ENCODE assay signal across 2 cellular contexts in the genomic region with DNA sequence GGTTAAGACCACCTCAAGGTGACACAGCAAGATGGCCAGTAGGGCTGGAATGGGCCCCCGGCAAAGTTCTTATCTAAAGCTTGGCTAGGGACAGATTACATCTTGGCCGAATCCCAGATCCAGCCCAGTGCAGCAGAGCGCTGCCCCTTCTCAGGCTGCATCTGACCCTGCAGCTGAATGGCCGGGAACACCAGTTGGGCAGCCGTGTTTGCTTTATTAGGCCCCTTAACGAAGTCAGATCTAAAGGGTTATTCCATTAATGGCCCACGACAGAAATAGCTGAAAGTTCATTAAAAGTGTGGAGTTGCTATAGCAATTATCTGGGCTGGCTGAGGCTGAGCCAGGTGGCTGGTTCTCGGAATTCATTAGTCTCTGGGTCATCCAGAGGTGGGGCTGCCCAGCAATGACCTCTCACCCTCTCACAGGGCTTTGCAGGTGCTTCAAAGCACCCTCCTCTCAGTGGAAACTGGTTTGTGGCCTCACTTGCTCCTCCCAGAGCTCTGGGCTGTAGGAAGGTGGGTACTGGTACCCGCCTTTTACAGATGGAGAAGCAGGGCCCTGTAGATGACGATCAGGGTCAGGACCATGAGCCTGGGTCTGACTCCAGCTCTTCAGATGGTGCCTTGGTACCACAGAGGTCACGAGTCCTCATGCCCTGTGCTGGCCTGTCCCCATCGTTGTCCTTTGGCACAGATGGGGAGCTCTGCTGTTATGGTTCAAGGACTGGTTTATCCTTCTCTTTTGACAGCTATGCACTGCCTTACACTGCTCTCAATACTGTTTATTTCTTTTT.
TF ChIP-seq lines count a peak whose summit lies in the region.

No MANE protein-coding gene starts in this region.

TF ChIP-seq in liver, 16 proteins besides CTCF, POLR2A, EP300 and RAD21:
- TF ChIP-seq SP1 (IDR thresholded peaks at IDR 0.05), result peak; percentile 87
- TF ChIP-seq, protein P1, sequence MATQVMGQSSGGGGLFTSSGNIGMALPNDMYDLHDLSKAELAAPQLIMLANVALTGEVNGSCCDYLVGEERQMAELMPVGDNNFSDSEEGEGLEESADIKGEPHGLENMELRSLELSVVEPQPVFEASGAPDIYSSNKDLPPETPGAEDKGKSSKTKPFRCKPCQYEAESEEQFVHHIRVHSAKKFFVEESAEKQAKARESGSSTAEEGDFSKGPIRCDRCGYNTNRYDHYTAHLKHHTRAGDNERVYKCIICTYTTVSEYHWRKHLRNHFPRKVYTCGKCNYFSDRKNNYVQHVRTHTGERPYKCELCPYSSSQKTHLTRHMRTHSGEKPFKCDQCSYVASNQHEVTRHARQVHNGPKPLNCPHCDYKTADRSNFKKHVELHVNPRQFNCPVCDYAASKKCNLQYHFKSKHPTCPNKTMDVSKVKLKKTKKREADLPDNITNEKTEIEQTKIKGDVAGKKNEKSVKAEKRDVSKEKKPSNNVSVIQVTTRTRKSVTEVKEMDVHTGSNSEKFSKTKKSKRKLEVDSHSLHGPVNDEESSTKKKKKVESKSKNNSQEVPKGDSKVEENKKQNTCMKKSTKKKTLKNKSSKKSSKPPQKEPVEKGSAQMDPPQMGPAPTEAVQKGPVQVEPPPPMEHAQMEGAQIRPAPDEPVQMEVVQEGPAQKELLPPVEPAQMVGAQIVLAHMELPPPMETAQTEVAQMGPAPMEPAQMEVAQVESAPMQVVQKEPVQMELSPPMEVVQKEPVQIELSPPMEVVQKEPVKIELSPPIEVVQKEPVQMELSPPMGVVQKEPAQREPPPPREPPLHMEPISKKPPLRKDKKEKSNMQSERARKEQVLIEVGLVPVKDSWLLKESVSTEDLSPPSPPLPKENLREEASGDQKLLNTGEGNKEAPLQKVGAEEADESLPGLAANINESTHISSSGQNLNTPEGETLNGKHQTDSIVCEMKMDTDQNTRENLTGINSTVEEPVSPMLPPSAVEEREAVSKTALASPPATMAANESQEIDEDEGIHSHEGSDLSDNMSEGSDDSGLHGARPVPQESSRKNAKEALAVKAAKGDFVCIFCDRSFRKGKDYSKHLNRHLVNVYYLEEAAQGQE (IDR thresholded peaks at IDR 0.05), result peak; percentile 29
- TF ChIP-seq GABPA (IDR thresholded peaks at IDR 0.05 in 1 of 2, conservative IDR thresholded peaks at IDR 0.05 in 1 of 2), result no peak
- TF ChIP-seq, protein P2, sequence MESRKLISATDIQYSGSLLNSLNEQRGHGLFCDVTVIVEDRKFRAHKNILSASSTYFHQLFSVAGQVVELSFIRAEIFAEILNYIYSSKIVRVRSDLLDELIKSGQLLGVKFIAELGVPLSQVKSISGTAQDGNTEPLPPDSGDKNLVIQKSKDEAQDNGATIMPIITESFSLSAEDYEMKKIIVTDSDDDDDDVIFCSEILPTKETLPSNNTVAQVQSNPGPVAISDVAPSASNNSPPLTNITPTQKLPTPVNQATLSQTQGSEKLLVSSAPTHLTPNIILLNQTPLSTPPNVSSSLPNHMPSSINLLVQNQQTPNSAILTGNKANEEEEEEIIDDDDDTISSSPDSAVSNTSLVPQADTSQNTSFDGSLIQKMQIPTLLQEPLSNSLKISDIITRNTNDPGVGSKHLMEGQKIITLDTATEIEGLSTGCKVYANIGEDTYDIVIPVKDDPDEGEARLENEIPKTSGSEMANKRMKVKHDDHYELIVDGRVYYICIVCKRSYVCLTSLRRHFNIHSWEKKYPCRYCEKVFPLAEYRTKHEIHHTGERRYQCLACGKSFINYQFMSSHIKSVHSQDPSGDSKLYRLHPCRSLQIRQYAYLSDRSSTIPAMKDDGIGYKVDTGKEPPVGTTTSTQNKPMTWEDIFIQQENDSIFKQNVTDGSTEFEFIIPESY (IDR thresholded peaks at IDR 0.05), result no peak
- no peak for TF ChIP-seq EGR1 (IDR thresholded peaks at IDR 0.05; ENCODE audit: low read depth in 2 of 2)
- TF ChIP-seq YY1 (IDR thresholded peaks at IDR 0.05), result peak; percentile 76
- peak; percentile 13 for TF ChIP-seq HNF4G (IDR thresholded peaks at IDR 0.05)
- TF ChIP-seq, protein P3, sequence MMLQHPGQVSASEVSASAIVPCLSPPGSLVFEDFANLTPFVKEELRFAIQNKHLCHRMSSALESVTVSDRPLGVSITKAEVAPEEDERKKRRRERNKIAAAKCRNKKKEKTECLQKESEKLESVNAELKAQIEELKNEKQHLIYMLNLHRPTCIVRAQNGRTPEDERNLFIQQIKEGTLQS (IDR thresholded peaks at IDR 0.05), result no peak
- TF ChIP-seq, protein P4, sequence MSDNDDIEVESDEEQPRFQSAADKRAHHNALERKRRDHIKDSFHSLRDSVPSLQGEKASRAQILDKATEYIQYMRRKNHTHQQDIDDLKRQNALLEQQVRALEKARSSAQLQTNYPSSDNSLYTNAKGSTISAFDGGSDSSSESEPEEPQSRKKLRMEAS (IDR thresholded peaks at IDR 0.05), result no peak
- TF ChIP-seq RXRA (IDR thresholded peaks at IDR 0.05), result peak; percentile 98 to 99
- peak; percentile 58 to 75 for TF ChIP-seq HNF4A (conservative IDR thresholded peaks at IDR 0.05)
- TF ChIP-seq FOXA1 (IDR thresholded peaks at IDR 0.05), result no peak
- no peak for TF ChIP-seq FOXA2 (IDR thresholded peaks at IDR 0.05)
- TF ChIP-seq TAF1 (conservative IDR thresholded peaks at IDR 0.05), result no peak
- TF ChIP-seq NR2F2 (IDR thresholded peaks at IDR 0.05), result peak; percentile 45
- peak in 1 of 2 donors; percentile 38 for TF ChIP-seq JUND (IDR thresholded peaks at IDR 0.05)

TF ChIP-seq in HepG2, 621 proteins besides CTCF, POLR2A, EP300 and RAD21:
- TF ChIP-seq, protein P5, sequence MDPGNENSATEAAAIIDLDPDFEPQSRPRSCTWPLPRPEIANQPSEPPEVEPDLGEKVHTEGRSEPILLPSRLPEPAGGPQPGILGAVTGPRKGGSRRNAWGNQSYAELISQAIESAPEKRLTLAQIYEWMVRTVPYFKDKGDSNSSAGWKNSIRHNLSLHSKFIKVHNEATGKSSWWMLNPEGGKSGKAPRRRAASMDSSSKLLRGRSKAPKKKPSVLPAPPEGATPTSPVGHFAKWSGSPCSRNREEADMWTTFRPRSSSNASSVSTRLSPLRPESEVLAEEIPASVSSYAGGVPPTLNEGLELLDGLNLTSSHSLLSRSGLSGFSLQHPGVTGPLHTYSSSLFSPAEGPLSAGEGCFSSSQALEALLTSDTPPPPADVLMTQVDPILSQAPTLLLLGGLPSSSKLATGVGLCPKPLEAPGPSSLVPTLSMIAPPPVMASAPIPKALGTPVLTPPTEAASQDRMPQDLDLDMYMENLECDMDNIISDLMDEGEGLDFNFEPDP (CRISPR knock-in tag; conservative IDR thresholded peaks at IDR 0.05), result no peak
- no peak for TF ChIP-seq RFXAP (CRISPR knock-in tag; IDR thresholded peaks at IDR 0.05; ENCODE audit: borderline replicate concordance)
- TF ChIP-seq LCORL (IDR thresholded peaks at IDR 0.05), result no peak
- TF ChIP-seq LCORL (CRISPR knock-in tag; IDR thresholded peaks at IDR 0.05), result no peak
- no peak for TF ChIP-seq ZNF333 (CRISPR knock-in tag; IDR thresholded peaks at IDR 0.05; ENCODE audit: borderline replicate concordance)
- no peak for TF ChIP-seq ZNF547 (CRISPR knock-in tag; IDR thresholded peaks at IDR 0.05)
- no peak for TF ChIP-seq MEIS1 (CRISPR knock-in tag; IDR thresholded peaks at IDR 0.05; ENCODE audit: borderline replicate concordance)
- TF ChIP-seq, protein P6, sequence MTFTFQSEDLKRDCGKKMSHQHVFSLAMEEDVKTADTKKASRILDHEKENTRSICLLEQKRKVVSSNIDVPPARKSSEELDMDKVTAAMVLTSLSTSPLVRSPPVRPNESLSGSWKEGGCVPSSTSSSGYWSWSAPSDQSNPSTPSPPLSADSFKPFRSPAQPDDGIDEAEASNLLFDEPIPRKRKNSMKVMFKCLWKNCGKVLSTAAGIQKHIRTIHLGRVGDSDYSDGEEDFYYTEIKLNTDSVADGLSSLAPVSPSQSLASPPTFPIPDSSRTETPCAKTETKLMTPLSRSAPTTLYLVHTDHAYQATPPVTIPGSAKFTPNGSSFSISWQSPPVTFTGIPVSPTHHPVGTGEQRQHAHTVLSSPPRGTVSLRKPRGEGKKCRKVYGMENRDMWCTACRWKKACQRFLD (CRISPR knock-in tag; IDR thresholded peaks at IDR 0.05; ENCODE audit: borderline replicate concordance), result no peak
- TF ChIP-seq, protein P7, sequence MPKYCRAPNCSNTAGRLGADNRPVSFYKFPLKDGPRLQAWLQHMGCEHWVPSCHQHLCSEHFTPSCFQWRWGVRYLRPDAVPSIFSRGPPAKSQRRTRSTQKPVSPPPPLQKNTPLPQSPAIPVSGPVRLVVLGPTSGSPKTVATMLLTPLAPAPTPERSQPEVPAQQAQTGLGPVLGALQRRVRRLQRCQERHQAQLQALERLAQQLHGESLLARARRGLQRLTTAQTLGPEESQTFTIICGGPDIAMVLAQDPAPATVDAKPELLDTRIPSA (CRISPR knock-in tag; IDR thresholded peaks at IDR 0.05; ENCODE audit: borderline replicate concordance), result no peak
- no peak for TF ChIP-seq SCMH1 (CRISPR knock-in tag; IDR thresholded peaks at IDR 0.05; ENCODE audit: borderline replicate concordance)
- TF ChIP-seq, protein P8, sequence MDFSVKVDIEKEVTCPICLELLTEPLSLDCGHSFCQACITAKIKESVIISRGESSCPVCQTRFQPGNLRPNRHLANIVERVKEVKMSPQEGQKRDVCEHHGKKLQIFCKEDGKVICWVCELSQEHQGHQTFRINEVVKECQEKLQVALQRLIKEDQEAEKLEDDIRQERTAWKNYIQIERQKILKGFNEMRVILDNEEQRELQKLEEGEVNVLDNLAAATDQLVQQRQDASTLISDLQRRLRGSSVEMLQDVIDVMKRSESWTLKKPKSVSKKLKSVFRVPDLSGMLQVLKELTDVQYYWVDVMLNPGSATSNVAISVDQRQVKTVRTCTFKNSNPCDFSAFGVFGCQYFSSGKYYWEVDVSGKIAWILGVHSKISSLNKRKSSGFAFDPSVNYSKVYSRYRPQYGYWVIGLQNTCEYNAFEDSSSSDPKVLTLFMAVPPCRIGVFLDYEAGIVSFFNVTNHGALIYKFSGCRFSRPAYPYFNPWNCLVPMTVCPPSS (IDR thresholded peaks at IDR 0.05), result no peak
- TF ChIP-seq HNRNPH1 (optimal IDR thresholded peaks at IDR 0.05; ENCODE audit: low read depth, low read length), result no peak
- no peak for TF ChIP-seq SMC3 (IDR thresholded peaks at IDR 0.05; ENCODE audit: low read length)
- TF ChIP-seq CENPX (CRISPR knock-in tag; IDR thresholded peaks at IDR 0.05), result no peak
